35 cellular contexts compared by ENCODE assay signal in genomic region chr14:59036134-59036533, GRCh38.
"Had no signal": no experiment of that assay in that cellular context is flagged by ENCODE, and none has a peak within 500 bp of the region (broad histone marks: within the 10 kb centered on the region; RNA-seq: fewer than 3 reads in every experiment).

No MANE protein-coding gene starts in this region.

- H3K27me3 Mint-ChIP-seq: central memory CD8-positive, alpha-beta T cell had no signal

- H3K4me1 Mint-ChIP-seq: activated CD4-positive, alpha-beta memory T cell treated with anti-CD3 and anti-CD28 coated beads, Interleukin-2, amount 10 ng/mL, durations not matched to agents 7 days and 5 days; activated CD8-positive, alpha-beta memory T cell treated with anti-CD3 and anti-CD28 coated beads, Interleukin-2, amount 10 ng/mL, durations not matched to agents 7 days and 5 days; activated naive CD4-positive, alpha-beta T cell treated with anti-CD3 and anti-CD28 coated beads, Interleukin-2, amount 10 ng/mL, durations not matched to agents 7 days and 5 days; central memory CD8-positive, alpha-beta T cell had no signal

- H3K27ac Mint-ChIP-seq: activated CD4-positive, alpha-beta memory T cell treated with anti-CD3 and anti-CD28 coated beads, Interleukin-2, amount 10 ng/mL, durations not matched to agents 7 days and 5 days; activated CD8-positive, alpha-beta memory T cell treated with anti-CD3 and anti-CD28 coated beads, Interleukin-2, amount 10 ng/mL, durations not matched to agents 7 days and 5 days; activated naive CD4-positive, alpha-beta T cell treated with anti-CD3 and anti-CD28 coated beads, Interleukin-2, amount 10 ng/mL, durations not matched to agents 7 days and 5 days; activated naive CD8-positive, alpha-beta T cell had no signal

- H3K36me3 Mint-ChIP-seq: activated CD8-positive, alpha-beta memory T cell treated with anti-CD3 and anti-CD28 coated beads, Interleukin-2, amount 10 ng/mL, durations not matched to agents 7 days and 5 days; activated naive CD4-positive, alpha-beta T cell treated with anti-CD3 and anti-CD28 coated beads, Interleukin-2, amount 10 ng/mL, durations not matched to agents 7 days and 5 days; activated naive CD8-positive, alpha-beta T cell had no signal

- H3K4me3 Mint-ChIP-seq: activated CD4-positive, alpha-beta memory T cell treated with anti-CD3 and anti-CD28 coated beads, Interleukin-2, amount 10 ng/mL, durations not matched to agents 7 days and 5 days; activated CD8-positive, alpha-beta memory T cell treated with anti-CD3 and anti-CD28 coated beads, Interleukin-2, amount 10 ng/mL, durations not matched to agents 7 days and 5 days; activated naive CD4-positive, alpha-beta T cell treated with anti-CD3 and anti-CD28 coated beads, Interleukin-2, amount 10 ng/mL, durations not matched to agents 7 days and 5 days; activated naive CD8-positive, alpha-beta T cell; central memory CD8-positive, alpha-beta T cell had no signal

- H3K9me3 Mint-ChIP-seq: activated CD4-positive, alpha-beta memory T cell treated with anti-CD3 and anti-CD28 coated beads, Interleukin-2, amount 10 ng/mL, durations not matched to agents 7 days and 5 days; activated naive CD4-positive, alpha-beta T cell treated with anti-CD3 and anti-CD28 coated beads, Interleukin-2, amount 10 ng/mL, durations not matched to agents 7 days and 5 days; central memory CD8-positive, alpha-beta T cell had no signal

- DNase-seq: activated CD4-positive, alpha-beta memory T cell treated with anti-CD3 and anti-CD28 coated beads, Interleukin-2, amount 10 ng/mL, durations not matched to agents 7 days and 5 days; activated CD4-positive, alpha-beta T cell treated with anti-CD3 and anti-CD28 coated beads for 1 hour; activated CD4-positive, alpha-beta T cell treated with anti-CD3 and anti-CD28 coated beads for 48 hours; activated CD4-positive, CD25-positive, alpha-beta regulatory T cell; activated CD8-positive, alpha-beta memory T cell treated with anti-CD3 and anti-CD28 coated beads for 24 hours; activated CD8-positive, alpha-beta memory T cell treated with anti-CD3 and anti-CD28 coated beads, Interleukin-2, amount 10 ng/mL, durations not matched to agents 7 days and 5 days; activated CD8-positive, alpha-beta memory T cell treated with anti-CD3 and anti-CD28 coated beads, Interleukin-2, amount 50 U/mL, for 48 hours; activated effector memory CD4-positive, alpha-beta T cell treated with Interleukin-2 at 50 U/mL for 16 hours; activated naive CD4-positive, alpha-beta T cell treated with anti-CD3 and anti-CD28 coated beads, Interleukin-2, amount 10 ng/mL, durations not matched to agents 7 days and 5 days; activated T-cell treated with anti-CD3 and anti-CD28 coated beads, Interleukin-2, amount 50 U/mL, for 48 hours; amniotic stem cell; colonic mucosa; Kasumi-1; KG1; MG63; NCI-H1105; NCI-H1417 treated with DMSO at 0.1 percent for 48 hours; NCI-H187 treated with DMSO at 0.1 percent for 48 hours; NCI-H2081; NCI-H2171 treated with DMSO at 0.1 percent for 48 hours; NCI-H2227 treated with DMSO at 0.1 percent for 48 hours; NCI-H446; NCI-H510A treated with DMSO at 0.1 percent for 48 hours; NCI-H526 treated with DMSO at 0.1 percent for 48 hours; PC-9; SIG-M5; SW 1271; T-helper 1 cell; T-helper 2 cell; T-helper 9 cell; WERI-Rb-1 had no signal

- ATAC-seq: activated CD8-positive, alpha-beta memory T cell treated with anti-CD3 and anti-CD28 coated beads, Interleukin-2, amount 10 ng/mL, durations not matched to agents 7 days and 5 days; Right ventricle myocardium inferior; SK-N-SH treated with all-trans-retinoic acid at 6 μM for 48 hours had no signal
